ENCODE assay signal across 8 cellular contexts in genomic region chr14:77098470-77099353, GRCh38. TPM values are rescaled to one million over a fixed set of nuclear protein-coding genes. Genes with fewer than 3 reads are reported as not detected.
A peak's percentile ranks its signal among the peaks of the same experiment; 100 is the strongest.
DNase-seq lines count a peak whose midpoint lies in the region; ATAC-seq and TF ChIP-seq lines count a peak whose summit lies in the region.

No MANE protein-coding gene starts in this region.

- no peak for TF ChIP-seq EP300 in stomach (IDR thresholded peaks at IDR 0.05)

- intact Hi-C loops in stomach (cut with DNase I; ENCODE audit: low total_unique reads), result no loop called here

- peak overlapping the region; percentile 99 for H3K4me3 Mint-ChIP-seq in memory B cell

- no peak for ATAC-seq in memory B cell (ENCODE audit: low read depth)
- no peak for ATAC-seq in HG03460 (IDR thresholded peaks at IDR 0.05; ENCODE audit: unreplicated experiment)

- no peaks in the 10 kb centered on the region for H3K36me3 ChIP-seq in stomach

- WGBS in stomach, 5 donors, result 6 to 8% (median 7%) methylated on average over 27 of the region's 27 CpGs

- no peaks in the 10 kb centered on the region for H3K27me3 Mint-ChIP-seq in memory B cell

- DNase-seq in stimulated activated CD4-positive, alpha-beta T cell treated with anti-CD3 and anti-CD28 coated beads, Interleukin-12 subunit alpha, Interleukin-12 subunit beta, amount 100 ng/mL, for 48 hours (ENCODE audit: low read depth in 2 of 3, low spot score in 1 of 3), result peak in 2 of 3 donors; percentile 8 to 10
- DNase-seq in stimulated activated CD4-positive, alpha-beta T cell treated with anti-CD3 and anti-CD28 coated beads, Interleukin-1b, Interleukin-23, amount 100 ng/mL, for 48 hours, result no peak
- peak; percentile 13 for DNase-seq in T-helper 9 cell
- DNase-seq in effector CD8-positive, alpha-beta T cell (lab: John Stamatoyannopoulos, UW), result peak; percentile 5
- DNase-seq in memory B cell (ENCODE audit: low spot score in 2 of 2), result no peak
- DNase-seq in stomach, result peak; percentile 54
- DNase-seq in GDM1 (lab: John Stamatoyannopoulos, UW), result no peak

- H3K36me3 Mint-ChIP-seq in memory B cell, result peaks cover 3% of the 10 kb centered on the region

- no peaks in the 10 kb centered on the region for H3K9me3 Mint-ChIP-seq in memory B cell

- H3K27me3 ChIP-seq in stomach, result no peaks in the 10 kb centered on the region

- TF ChIP-seq POLR2A in stomach (IDR thresholded peaks at IDR 0.05), result no peak

- no peak for TF ChIP-seq CTCF in stomach (IDR thresholded peaks at IDR 0.05)

- H3K4me1 ChIP-seq in stomach, result peaks cover 33 to 76% (median 55%) of the 10 kb centered on the region in 4 donors

- peak overlapping the region; percentile 73 to 96 (median 85) for H3K4me3 ChIP-seq in stomach

- H3K4me1 Mint-ChIP-seq in memory B cell, result peaks cover 46% of the 10 kb centered on the region

- H3K9me3 ChIP-seq in stomach, result no peaks in the 10 kb centered on the region

- peak overlapping the region; percentile 100 for H3K27ac Mint-ChIP-seq in memory B cell

- peak overlapping the region; percentile 97 to 99 (median 98) for H3K27ac ChIP-seq in stomach

RNA-seq across cellular contexts. Expression of gene CIPC, which starts 0.7 kb away (rescaled TPM):
- total RNA-seq in stomach, result 10 to 100 TPM; 12.7 to 81.1 (median 32.2) TPM
- 10 to 100 TPM in 1 of 3 donors, 1 to 10 TPM in 2; 6.0 to 10.6 (median 6.1) TPM for polyA plus RNA-seq in stomach

RNA-seq across cellular contexts. Expression of gene ZDHHC22, which starts 42.9 kb away (rescaled TPM):
- under 1 TPM in 1 of 5 donors, not detected in 4; 0.18 TPM for total RNA-seq in stomach
- under 1 TPM in 1 of 3 donors, not detected in 2; 0.08 TPM for polyA plus RNA-seq in stomach

Comparison
In these comparisons a context has a peak if more than half of its experiments do, and no peak if none do; other contexts are left out.
1. DNase-seq: peak in stimulated activated CD4-positive, alpha-beta T cell treated with anti-CD3 and anti-CD28 coated beads, Interleukin-12 subunit alpha, Interleukin-12 subunit beta, amount 100 ng/mL, for 48 hours (2 of 3), T-helper 9 cell (single experiment), effector CD8-positive, alpha-beta T cell (single experiment) and stomach (single experiment); none in stimulated activated CD4-positive, alpha-beta T cell treated with anti-CD3 and anti-CD28 coated beads, Interleukin-1b, Interleukin-23, amount 100 ng/mL, for 48 hours (single experiment), memory B cell (0 of 2) and GDM1 (single experiment).